Comparison of ENCODE assay signal across 29 cellular contexts in the genomic region with DNA sequence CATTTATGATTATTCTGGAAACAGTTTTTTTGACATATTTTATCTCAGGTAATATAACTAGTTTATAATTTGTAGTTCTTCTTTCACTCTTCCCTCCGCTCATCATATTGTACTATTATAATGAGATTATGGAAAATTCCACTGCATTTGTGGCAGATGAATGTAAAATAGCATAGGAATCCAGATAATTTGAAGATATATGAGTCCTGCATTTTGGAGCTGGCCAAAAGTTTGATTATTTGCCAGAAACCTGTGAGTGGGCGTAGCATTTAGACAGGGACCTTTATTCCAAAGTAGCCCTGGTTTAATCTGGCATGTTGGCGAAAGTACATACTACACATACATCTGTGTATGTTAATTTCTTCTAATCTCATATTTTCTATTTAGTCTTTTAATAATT.
"Had no signal": no experiment of that assay in that cellular context is flagged by ENCODE, and none has a peak within 500 bp of the region (broad histone marks: within the 10 kb centered on the region; RNA-seq: fewer than 3 reads in every experiment).

No MANE protein-coding gene starts in this region.

- H3K27me3 Mint-ChIP-seq: dendritic cell treated with granulocyte-macrophage colony-stimulating factor and Interleukin-4, amounts not matched to agents 40 ng/mL and 50 ng/mL, for 4 days; effector memory CD8-positive, alpha-beta T cell had no signal

- H3K4me1 Mint-ChIP-seq: endodermal cell had no signal

- H3K4me3 ChIP-seq: colonic mucosa, coronary artery, dorsolateral prefrontal cortex, esophagus muscularis mucosa, esophagus squamous epithelium, gastrocnemius medialis, gastroesophageal sphincter, heart left ventricle, heart right ventricle had no signal

- FAIRE-seq: colon, endometrium, endothelial cell of umbilical vein, frontal cortex had no signal

- H3K27ac ChIP-seq: colonic mucosa, coronary artery, dorsolateral prefrontal cortex, epithelial cell of prostate, esophagus muscularis mucosa, esophagus squamous epithelium, foreskin keratinocyte, gastrocnemius medialis, gastroesophageal sphincter, heart left ventricle, heart right ventricle had no signal

- H3K4me3 Mint-ChIP-seq: dendritic cell treated with granulocyte-macrophage colony-stimulating factor and Interleukin-4, amounts not matched to agents 40 ng/mL and 50 ng/mL, for 4 days; effector memory CD8-positive, alpha-beta T cell; endodermal cell had no signal

- H3K36me3 ChIP-seq: colonic mucosa, gastrocnemius medialis, gastroesophageal sphincter had no signal

- H3K27ac Mint-ChIP-seq: dendritic cell treated with granulocyte-macrophage colony-stimulating factor and Interleukin-4, amounts not matched to agents 40 ng/mL and 50 ng/mL, for 4 days; effector memory CD8-positive, alpha-beta T cell; endodermal cell had no signal

- DNase-seq: colonic mucosa; cortex of kidney; dermis blood vessel endothelial cell; dorsolateral prefrontal cortex; effector CD4-positive, alpha-beta T cell; effector CD8-positive, alpha-beta T cell; effector memory CD4-positive, alpha-beta T cell; effector memory CD8-positive, alpha-beta T cell; endodermal cell; erythroblast; esophagus squamous epithelium; foreskin fibroblast; foreskin keratinocyte; foreskin melanocyte; gastrocnemius medialis; glutamatergic neuron; head of caudate nucleus; heart left ventricle; heart right ventricle had no signal

- H3K27me3 ChIP-seq: colonic mucosa, dorsolateral prefrontal cortex, esophagus muscularis mucosa, esophagus squamous epithelium, foreskin keratinocyte, gastrocnemius medialis, gastroesophageal sphincter, heart left ventricle, heart right ventricle had no signal

- ATAC-seq: effector memory CD8-positive, alpha-beta T cell; esophagus mucosa; foreskin keratinocyte; gastrocnemius medialis; gastroesophageal sphincter; heart left ventricle; heart right ventricle had no signal

- H3K9me3 Mint-ChIP-seq: dendritic cell treated with granulocyte-macrophage colony-stimulating factor and Interleukin-4, amounts not matched to agents 40 ng/mL and 50 ng/mL, for 4 days; effector memory CD8-positive, alpha-beta T cell; endodermal cell had no signal

- H3K4me1 ChIP-seq: colonic mucosa, esophagus squamous epithelium, foreskin keratinocyte, gastrocnemius medialis, heart left ventricle, heart right ventricle had no signal

- H3K9me3 ChIP-seq: colonic mucosa, esophagus muscularis mucosa, esophagus squamous epithelium, gastrocnemius medialis, gastroesophageal sphincter, heart left ventricle, heart right ventricle had no signal
